14 cellular contexts compared by ENCODE assay signal in genomic region chr15:34331809-34332208, GRCh38. TPM values are rescaled to one million over a fixed set of nuclear protein-coding genes. Genes with fewer than 3 reads are reported as not detected.
DNase-seq lines count a peak whose midpoint lies in the region; ATAC-seq and TF ChIP-seq lines count a peak whose summit lies in the region.
"Had no signal": no experiment of that assay in that cellular context is flagged by ENCODE, and none has a peak within 500 bp of the region (broad histone marks: within the 10 kb centered on the region; RNA-seq: fewer than 3 reads in every experiment).

No MANE protein-coding gene starts in this region.

- peak; percentile 64 to 66 for ATAC-seq in activated CD4-positive, CD25-positive, alpha-beta regulatory T cell treated with anti-CD3 and anti-CD28 coated beads, Interleukin-2, amount 50 U/mL, for 24 hours
- peak; percentile 67 to 70 for ATAC-seq in activated naive CD4-positive, alpha-beta T cell treated with anti-CD3 and anti-CD28 coated beads, Interleukin-2, amount 50 U/mL, for 72 hours
- ATAC-seq in natural killer cell, result peak; percentile 65 to 89 (median 85)
- ATAC-seq: pancreas had no signal

- H3K36me3 ChIP-seq in SK-N-SH (replicated peaks in 1 of 2; ENCODE audit: control insufficient read depth in 1 of 2, insufficient read depth in 2 of 2, low read length in 1 of 2), result no peaks in the 10 kb centered on the region
- H3K36me3 ChIP-seq: pancreas had no signal

- TF ChIP-seq EP300 in SK-N-SH (IDR thresholded peaks at IDR 0.05; ENCODE audit: borderline replicate concordance in 1 of 2, low read depth in 1 of 2, low read length in 1 of 2), result no peak

- H3K9me2 ChIP-seq in SK-N-SH, result no peaks in the 10 kb centered on the region

- no peak for TF ChIP-seq CTCF in natural killer cell (IDR thresholded peaks at IDR 0.05)
- no peak for TF ChIP-seq CTCF in SK-N-SH (IDR thresholded peaks at IDR 0.05)
- TF ChIP-seq CTCF in lower leg skin (IDR thresholded peaks at IDR 0.05), result no peak

- peaks cover 29% of the 10 kb centered on the region for H3K79me2 ChIP-seq in SK-N-SH (ENCODE audit: insufficient read depth)

- peaks cover 3 to 5% of the 10 kb centered on the region in 2 donors for H3K36me3 Mint-ChIP-seq in activated naive CD4-positive, alpha-beta T cell treated with anti-CD3 and anti-CD28 coated beads, Interleukin-2, amount 50 U/mL, for 72 hours
- H3K36me3 Mint-ChIP-seq in natural killer cell, result no peaks in the 10 kb centered on the region

- H4K20me1 ChIP-seq in SK-N-SH (ENCODE audit: insufficient read depth), result no peaks in the 10 kb centered on the region

- WGBS in SK-N-SH (ENCODE audit: low lambda C conversion rate), result 94% methylated on average over 2 of the region's 2 CpGs
- 74 to 79% methylated on average over 2 of the region's 2 CpGs for WGBS in lower leg skin, 2 donors

- CTCF ChIA-PET in SK-N-SH (lab: Yijun Ruan, JAX), result no interaction called here

- no peak overlapping the region for H2AFZ ChIP-seq in SK-N-SH (ENCODE audit: low read depth)

- no peak for TF ChIP-seq RAD21 in SK-N-SH (IDR thresholded peaks at IDR 0.05; ENCODE audit: low read length)

- H3K9ac ChIP-seq in SK-N-SH, result no peak overlapping the region

- no peaks in the 10 kb centered on the region for H3K27me3 ChIP-seq in SK-N-SH (ENCODE audit: insufficient read depth)
- H3K27me3 ChIP-seq: pancreas had no signal

- peak overlapping the region; percentile 54 to 73 for H3K27ac Mint-ChIP-seq in activated naive CD4-positive, alpha-beta T cell treated with anti-CD3 and anti-CD28 coated beads, Interleukin-2, amount 50 U/mL, for 72 hours
- peak overlapping the region; percentile 54 to 81 for H3K27ac Mint-ChIP-seq in natural killer cell
- H3K27ac Mint-ChIP-seq: dendritic cell treated with granulocyte-macrophage colony-stimulating factor and Interleukin-4, amounts not matched to agents 40 ng/mL and 50 ng/mL, for 4 days had no signal

- H3F3A ChIP-seq in SK-N-SH (replicated peaks; ENCODE audit: insufficient read depth), result no peaks in the 10 kb centered on the region

- no peaks in the 10 kb centered on the region for H3K27me3 Mint-ChIP-seq in natural killer cell (ENCODE audit: low read depth in 2 of 2)
- H3K27me3 Mint-ChIP-seq: dendritic cell treated with granulocyte-macrophage colony-stimulating factor and Interleukin-4, amounts not matched to agents 40 ng/mL and 50 ng/mL, for 4 days had no signal

- no peak for TF ChIP-seq POLR2A in lower leg skin (IDR thresholded peaks at IDR 0.05)

- H3K9me3 Mint-ChIP-seq in activated naive CD4-positive, alpha-beta T cell treated with anti-CD3 and anti-CD28 coated beads, Interleukin-2, amount 50 U/mL, for 72 hours, result no peaks in the 10 kb centered on the region
- H3K9me3 Mint-ChIP-seq in natural killer cell, result no peaks in the 10 kb centered on the region
- H3K9me3 Mint-ChIP-seq: dendritic cell treated with granulocyte-macrophage colony-stimulating factor and Interleukin-4, amounts not matched to agents 40 ng/mL and 50 ng/mL, for 4 days had no signal

- H3K27ac ChIP-seq in SK-N-SH (ENCODE audit: low read depth in 2 of 2, low read length in 1 of 2), result no peak overlapping the region
- H3K27ac ChIP-seq: pancreas had no signal

- H3K4me3 Mint-ChIP-seq in natural killer cell, result peak overlapping the region; percentile 32
- H3K4me3 Mint-ChIP-seq: dendritic cell treated with granulocyte-macrophage colony-stimulating factor and Interleukin-4, amounts not matched to agents 40 ng/mL and 50 ng/mL, for 4 days had no signal

- H3K9me3 ChIP-seq in SK-N-SH, result no peaks in the 10 kb centered on the region
- H3K9me3 ChIP-seq: pancreas had no signal

- intact Hi-C loops in natural killer cell (cut with micrococcal nuclease) (no loop called here), lower leg skin (cut with DNase I; ENCODE audit: low total_unique reads) (no loop called here)

- POLR2A ChIA-PET in SK-N-SH (lab: Yijun Ruan, JAX), result no interaction called here

- H3K4me1 Mint-ChIP-seq in natural killer cell, result peaks cover 59 to 73% of the 10 kb centered on the region in 2 donors

- peaks cover 7 to 19% of the 10 kb centered on the region in 2 experiments; a peak in 3 of 4 replicates for H3K4me1 ChIP-seq in SK-N-SH (ENCODE audit: control insufficient read depth in 1 of 2, insufficient read depth in 2 of 2, low read depth in 1 of 2, low read length in 1 of 2)

- no peak overlapping the region for H3K4me3 ChIP-seq in Jurkat, Clone E6-1 (ENCODE audit: low read length)
- no peak overlapping the region for H3K4me3 ChIP-seq in SK-N-SH (ENCODE audit: low read depth in 2 of 2, low read length in 1 of 2)
- H3K4me3 ChIP-seq in lower leg skin (ENCODE audit: low read depth, poor library complexity, severe bottlenecking), result no peak overlapping the region
- H3K4me3 ChIP-seq: pancreas had no signal

- H3K4me2 ChIP-seq in SK-N-SH, result no peak overlapping the region

- no peak for DNase-seq in activated CD4-positive, CD25-positive, alpha-beta regulatory T cell (lab: John Stamatoyannopoulos, UW)
- DNase-seq in Jurkat, Clone E6-1 (ENCODE audit: low read depth, low spot score), result peak; percentile 89
- no peak for DNase-seq in activated naive CD4-positive, alpha-beta T cell treated with anti-CD3 and anti-CD28 coated beads, Interleukin-2, amount 50 U/mL, for 72 hours (ENCODE audit: low spot score in 2 of 2)
- DNase-seq in natural killer cell (no peak), SK-N-SH (no peak), lower leg skin (ENCODE audit: low spot score in 2 of 2) (no peak), LoVo (ENCODE audit: low spot score) (no peak)
- DNase-seq: activated CD4-positive, CD25-positive, alpha-beta regulatory T cell treated with anti-CD3 and anti-CD28 coated beads, Interleukin-2, amount 50 U/mL, for 72 hours; DMS 273 treated with DMSO at 0.1 percent for 48 hours; NCI-H2029 treated with DMSO at 0.1 percent for 48 hours; pancreas; trophoblast cell had no signal

TF ChIP-seq in SK-N-SH, 30 proteins besides CTCF, POLR2A, EP300 and RAD21 (continues in another document):
- no peak for TF ChIP-seq TAF1 (IDR thresholded peaks at IDR 0.05; ENCODE audit: borderline replicate concordance, low read depth, low read length)
- TF ChIP-seq SMC3 (IDR thresholded peaks at IDR 0.05; ENCODE audit: low read depth, low read length), result no peak
- TF ChIP-seq YY1 (IDR thresholded peaks at IDR 0.05; ENCODE audit: low read depth), result no peak
- no peak for TF ChIP-seq RCOR1 (IDR thresholded peaks at IDR 0.05; ENCODE audit: low read length)
- no peak for TF ChIP-seq MXI1 (IDR thresholded peaks at IDR 0.05; ENCODE audit: low read depth, low read length)
- no peak for TF ChIP-seq CHD2 (IDR thresholded peaks at IDR 0.05; ENCODE audit: low read length, partially characterized antibody)
- no peak for TF ChIP-seq FOXM1 (IDR thresholded peaks at IDR 0.05; ENCODE audit: low read depth)
- no peak for TF ChIP-seq MAX (IDR thresholded peaks at IDR 0.05; ENCODE audit: low read depth)
- no peak for TF ChIP-seq RFX5 (IDR thresholded peaks at IDR 0.05; ENCODE audit: low read length)
- TF ChIP-seq SIN3A (IDR thresholded peaks at IDR 0.05; ENCODE audit: borderline replicate concordance, low read depth, low read length), result no peak
- TF ChIP-seq ELF1 (IDR thresholded peaks at IDR 0.05), result no peak

RNA-seq across cellular contexts. Expression of gene SLC12A6, which starts 5.8 kb away (rescaled TPM):
- 8.3 TPM for polyA plus RNA-seq in Jurkat, Clone E6-1 (2012; ENCODE audit: insufficient read depth, insufficient read length)
- 10 to 100 TPM; 29.9 to 45.1 TPM for total RNA-seq in activated naive CD4-positive, alpha-beta T cell treated with anti-CD3 and anti-CD28 coated beads, Interleukin-2, amount 50 U/mL, for 72 hours
- total RNA-seq in natural killer cell (10 to 100 TPM; 56.1 to 82.9 (median 79.5) TPM), lower leg skin (10 to 100 TPM; 23.1 to 25.7 (median 23.6) TPM)
- polyA plus RNA-seq in SK-N-SH (2012; rRNA removed), result 7.7 and 8.0 TPM in 2 replicates
- polyA plus RNA-seq in SK-N-SH (2012; cell fraction: cytosol; rRNA removed), result 6.6 and 6.8 TPM in 2 replicates
- 17.5 and 18.5 TPM in 2 replicates for polyA plus RNA-seq in SK-N-SH (2012; cell fraction: nucleus; rRNA removed)

RNA-seq across cellular contexts. Expression of gene NOP10, which starts 11.1 kb away (rescaled TPM):
- polyA plus RNA-seq in Jurkat, Clone E6-1 (2012; ENCODE audit: insufficient read depth, insufficient read length), result 343 TPM
- 100 to 1,000 TPM; 182 to 202 TPM for total RNA-seq in activated naive CD4-positive, alpha-beta T cell treated with anti-CD3 and anti-CD28 coated beads, Interleukin-2, amount 50 U/mL, for 72 hours
- total RNA-seq in natural killer cell (10 to 100 TPM; 56.6 to 69.9 (median 56.7) TPM), lower leg skin (100 to 1,000 TPM; 107 to 129 (median 124) TPM)
- polyA plus RNA-seq in SK-N-SH (2012; rRNA removed), result 440 and 583 TPM in 2 replicates
- 418 and 454 TPM in 2 replicates for polyA plus RNA-seq in SK-N-SH (2012; cell fraction: cytosol; rRNA removed)
- polyA plus RNA-seq in SK-N-SH (2012; cell fraction: nucleus; rRNA removed), result 177 and 230 TPM in 2 replicates

RNA-seq across cellular contexts. Expression of gene NUTM1, which starts 11.3 kb away (rescaled TPM):
- polyA plus RNA-seq in Jurkat, Clone E6-1 (2012; ENCODE audit: insufficient read depth, insufficient read length), result not detected
- total RNA-seq in activated naive CD4-positive, alpha-beta T cell treated with anti-CD3 and anti-CD28 coated beads, Interleukin-2, amount 50 U/mL, for 72 hours, result not detected
- total RNA-seq in natural killer cell, result not detected
- not detected in 2 replicates for polyA plus RNA-seq in SK-N-SH (2012; rRNA removed)
- polyA plus RNA-seq in SK-N-SH (2012; cell fraction: cytosol; rRNA removed), result not detected in 2 replicates
- polyA plus RNA-seq in SK-N-SH (2012; cell fraction: nucleus; rRNA removed), result not detected in 2 replicates
- not detected for total RNA-seq in lower leg skin
- total RNA-seq: pancreas had no signal
- polyA plus RNA-seq: pancreas had no signal

RNA-seq across cellular contexts. Expression of gene LPCAT4, which starts 35.2 kb away (rescaled TPM):
- 51.4 TPM for polyA plus RNA-seq in Jurkat, Clone E6-1 (2012; ENCODE audit: insufficient read depth, insufficient read length)
- 10 to 100 TPM; 69.0 to 88.4 TPM for total RNA-seq in activated naive CD4-positive, alpha-beta T cell treated with anti-CD3 and anti-CD28 coated beads, Interleukin-2, amount 50 U/mL, for 72 hours
- total RNA-seq in natural killer cell (10 to 100 TPM; 42.1 to 50.1 (median 44.5) TPM), lower leg skin (10 to 100 TPM; 19.0 to 36.4 (median 27.0) TPM)
- polyA plus RNA-seq in SK-N-SH (2012; rRNA removed), result 78.6 and 88.4 TPM in 2 replicates
- polyA plus RNA-seq in SK-N-SH (2012; cell fraction: cytosol; rRNA removed), result 33.7 and 43.6 TPM in 2 replicates
- 285 and 300 TPM in 2 replicates for polyA plus RNA-seq in SK-N-SH (2012; cell fraction: nucleus; rRNA removed)
